In genomic region chr7:12777257-12777656, GRCh38 we compare ENCODE assay signal across 1 cellular context.
A peak's percentile ranks its signal among the peaks of the same experiment; 100 is the strongest.
TF ChIP-seq lines count a peak whose summit lies in the region.

No MANE protein-coding gene starts in this region.

TF ChIP-seq in K562, 482 proteins besides CTCF, POLR2A, EP300 and RAD21 (continued from another document):
- TF ChIP-seq ATF3 (IDR thresholded peaks at IDR 0.05) = peak; percentile 42
- TF ChIP-seq ATF3 (CRISPR knock-in tag; conservative IDR thresholded peaks at IDR 0.05) = no peak
- no peak for TF ChIP-seq ZNF79 (CRISPR knock-in tag; IDR thresholded peaks at IDR 0.05; ENCODE audit: low read depth)
- TF ChIP-seq BACH1 (tag; IDR thresholded peaks at IDR 0.05) = peak; percentile 58; the same call in 1 of the 2 replicates
- no peak for TF ChIP-seq UBTF (IDR thresholded peaks at IDR 0.05; ENCODE audit: borderline replicate concordance in 1 of 2, low read depth in 2 of 2, low read length in 2 of 2)
- TF ChIP-seq ERF (CRISPR knock-in tag; IDR thresholded peaks at IDR 0.05) = no peak
- TF ChIP-seq NFE2 (IDR thresholded peaks at IDR 0.05; ENCODE audit: low read depth) = peak; percentile 94
- TF ChIP-seq TAF15 (IDR thresholded peaks at IDR 0.05; ENCODE audit: low read depth, low read length) = no peak
- peak; percentile 58; the same call in 1 of the 2 replicates for TF ChIP-seq DPF2 (IDR thresholded peaks at IDR 0.05)
- TF ChIP-seq ZNF224 (CRISPR knock-in tag; IDR thresholded peaks at IDR 0.05) = no peak
- TF ChIP-seq TRIM28 (IDR thresholded peaks at IDR 0.05) = no peak
- no peak for TF ChIP-seq HDAC6 (IDR thresholded peaks at IDR 0.05; ENCODE audit: low read depth, low read length)
- TF ChIP-seq CREM (IDR thresholded peaks at IDR 0.05; ENCODE audit: low read depth) = 0 out of 2 replicates have a peak, but pooled peaks have one; percentile 14
- TF ChIP-seq FOXM1 (IDR thresholded peaks at IDR 0.05; ENCODE audit: low read depth) = no peak
- TF ChIP-seq FOXM1 (CRISPR knock-in tag; IDR thresholded peaks at IDR 0.05; ENCODE audit: low read depth) = no peak
- TF ChIP-seq TRIM24 (IDR thresholded peaks at IDR 0.05) = peak; percentile 14 to 59; a peak in 1 of 4 replicates
- peak; percentile 71; the same call in 1 of the 2 replicates for TF ChIP-seq NFE2L1 (tag; IDR thresholded peaks at IDR 0.05; ENCODE audit: borderline replicate concordance, low read depth)
- no peak for TF ChIP-seq YBX1 (IDR thresholded peaks at IDR 0.05)
- TF ChIP-seq ZC3H11A (IDR thresholded peaks at IDR 0.05; ENCODE audit: low read depth, low read length) = no peak
- no peak for TF ChIP-seq SREBF1 (IDR thresholded peaks at IDR 0.05; ENCODE audit: borderline replicate concordance, low read depth, low read length)
- no peak for TF ChIP-seq SOX6 (IDR thresholded peaks at IDR 0.05)
- TF ChIP-seq MAFK (IDR thresholded peaks at IDR 0.05; ENCODE audit: low read length) = peak; percentile 72
- TF ChIP-seq TBP (optimal IDR thresholded peaks at IDR 0.05; ENCODE audit: low read depth, low read length) = no peak
- no peak for TF ChIP-seq ZEB2 (IDR thresholded peaks at IDR 0.05)
